ENCODE assay signal across 1 cellular context in genomic region chr2:70855679-70856078, GRCh38.
TF ChIP-seq lines count a peak whose summit lies in the region.

No MANE protein-coding gene starts in this region.

TF ChIP-seq in IMR-90, 13 proteins besides CTCF, POLR2A, EP300 and RAD21:
- TF ChIP-seq MAFK (IDR thresholded peaks at IDR 0.05; ENCODE audit: low read depth, low read length) (no peak), CEBPB (IDR thresholded peaks at IDR 0.05; ENCODE audit: low read depth, low read length) (no peak), MXI1 (IDR thresholded peaks at IDR 0.05; ENCODE audit: borderline replicate concordance, low read depth, low read length) (no peak), NFE2L2 (IDR thresholded peaks at IDR 0.05; ENCODE audit: low read depth, low read length) (no peak), CHD1 (IDR thresholded peaks at IDR 0.05; ENCODE audit: low read depth, low read length) (no peak), USF2 (IDR thresholded peaks at IDR 0.05; ENCODE audit: low read depth, low read length) (no peak), FOS (IDR thresholded peaks at IDR 0.05; ENCODE audit: low read depth, low read length) (no peak)
